12 cellular contexts compared by ENCODE assay signal in genomic region chr1:168921514-168922106, GRCh38.
DNase-seq lines count a peak whose midpoint lies in the region; ATAC-seq, FAIRE-seq and TF ChIP-seq lines count a peak whose summit lies in the region.
"Had no signal": no experiment of that assay in that cellular context is flagged by ENCODE, and none has a peak within 500 bp of the region (broad histone marks: within the 10 kb centered on the region; RNA-seq: fewer than 3 reads in every experiment).

No MANE protein-coding gene starts in this region.

- H2AFZ ChIP-seq in GM12878 (ENCODE audit: control insufficient read depth, low read depth, low read length): peak overlapping the region; percentile 61

- SMC1A ChIA-PET in GM12878 (lab: Charles Lee; ENCODE audit: uncharacterized antibody, unreplicated experiment): interaction anchor here (0.6 to 3.8 kb wide), 13 partner anchors 10 to 179 kb away, joined by 3 to 21 read pairs (median 3); no protein-coding TSS in a partner anchor

- H3K27ac Mint-ChIP-seq in glutamatergic neuron (ENCODE audit: unreplicated experiment): no peak overlapping the region
- H3K27ac Mint-ChIP-seq: T-helper 1 cell treated with Interleukin-12 subunit alpha and Interleukin-12 subunit beta and Interleukin-4 antibody, amounts not matched to agents 30 μg/mL and 1 μg/mL, for 36 hours had no signal

- no peaks in the 10 kb centered on the region for H3K27me3 ChIP-seq in GM12878 (replicated peaks in 1 of 2; ENCODE audit: control insufficient read depth in 2 of 2, insufficient read depth in 2 of 2, low read length in 1 of 2)
- H3K27me3 ChIP-seq: BLaER1 treated with 17β-estradiol and CSF1 and Interleukin-3, amounts not matched to agents 10 nM and 100 nM had no signal

- H3K4me1 ChIP-seq in A549: peaks cover 47% of the 10 kb centered on the region
- peaks cover 5% of the 10 kb centered on the region for H3K4me1 ChIP-seq in GM12878 (ENCODE audit: control insufficient read depth, insufficient read depth, low read length)

- in situ Hi-C loops in GM12878 (cut with MboI): no loop called here

- no peak for TF ChIP-seq EP300 in A549 (IDR thresholded peaks at IDR 0.05)
- TF ChIP-seq EP300 in GM12878 (IDR thresholded peaks at IDR 0.05; ENCODE audit: borderline replicate concordance in 1 of 2, control insufficient read depth in 1 of 2, low read depth in 2 of 2, low read length in 2 of 2): no peak

- no peak overlapping the region for H3K9ac ChIP-seq in GM12878 (ENCODE audit: control insufficient read depth, insufficient read depth, low read length)
- H3K9ac ChIP-seq: BLaER1 treated with 17β-estradiol and CSF1 and Interleukin-3, amounts not matched to agents 10 nM and 100 nM had no signal

- H4K20me1 ChIP-seq in GM12878 (ENCODE audit: control insufficient read depth, insufficient read depth): no peaks in the 10 kb centered on the region
- H4K20me1 ChIP-seq: BLaER1 treated with 17β-estradiol and CSF1 and Interleukin-3, amounts not matched to agents 10 nM and 100 nM had no signal

- H3K4me3 Mint-ChIP-seq in glutamatergic neuron (ENCODE audit: unreplicated experiment): no peak overlapping the region
- H3K4me3 Mint-ChIP-seq: brain; T-helper 1 cell treated with Interleukin-12 subunit alpha and Interleukin-12 subunit beta and Interleukin-4 antibody, amounts not matched to agents 30 μg/mL and 1 μg/mL, for 36 hours had no signal

- 94% methylated on average over 4 of the region's 4 CpGs for WGBS in A549 (ENCODE audit: missing lambda C conversion rate)
- WGBS in GM12878 (ENCODE audit: insufficient coverage, insufficient replicate concordance, low lambda C conversion rate, missing lambda C conversion rate): 22% methylated on average over 4 of the region's 4 CpGs

- no peak for TF ChIP-seq CTCF in A549 (IDR thresholded peaks at IDR 0.05)
- no peak for TF ChIP-seq CTCF in GM12878 (IDR thresholded peaks at IDR 0.05 in 2 of 3, conservative IDR thresholded peaks at IDR 0.05 in 1 of 3; ENCODE audit: control insufficient read depth in 2 of 3, extremely low read depth in 1 of 3, insufficient read depth in 1 of 3, low read depth in 3 of 3, low read length in 3 of 3)
- no peak for TF ChIP-seq CTCF in glutamatergic neuron (IDR thresholded peaks at IDR 0.05; ENCODE audit: partially characterized antibody, unreplicated experiment)

- H3K9me3 Mint-ChIP-seq in glutamatergic neuron (ENCODE audit: unreplicated experiment): no peaks in the 10 kb centered on the region

- FAIRE-seq in A549 (lab: Jason Lieb, UNC): no peak
- peak; percentile 66 for FAIRE-seq in GM12878 (lab: Jason Lieb, UNC)

- ATAC-seq in A549: no peak
- peak; percentile 75 for ATAC-seq in GM19025 (IDR thresholded peaks at IDR 0.05; ENCODE audit: low read depth, unreplicated experiment)
- peak; percentile 74 for ATAC-seq in HG02973 (IDR thresholded peaks at IDR 0.05; ENCODE audit: unreplicated experiment)
- peak; percentile 90 for ATAC-seq in GM12878
- no peak for ATAC-seq in GM21737 (IDR thresholded peaks at IDR 0.05; ENCODE audit: unreplicated experiment)

- DNase-seq in A549 (ENCODE audit: low read depth in 1 of 2, low spot score in 1 of 2): no peak
- DNase-seq in GM12878 (ENCODE audit: low read depth, low spot score): peak; percentile 25
- no peak for DNase-seq in inferior parietal cortex (ENCODE audit: extremely low spot score)
- DNase-seq in NCI-H2081 treated with DMSO at 0.1 percent for 48 hours (lab: John Stamatoyannopoulos, UW): no peak
- no peak for DNase-seq in glutamatergic neuron
- DNase-seq: NCI-H69 had no signal

- RAD21 ChIA-PET in GM12878 (lab: Charles Lee; ENCODE audit: unreplicated experiment): interaction anchor here (1.1 to 1.5 kb wide), 6 partner anchors 88 to 187 kb away, joined by 3 to 7 read pairs (median 4); no protein-coding TSS in a partner anchor

- intact Hi-C loops in GM12878 (cut with micrococcal nuclease; ENCODE audit: unreplicated experiment): loop anchor here (5.0 to 10.0 kb wide), 2 partner anchors 57 to 186 kb away; partner anchors contain the start of gene ATP1B1

- H3K9me3 ChIP-seq in A549: no peaks in the 10 kb centered on the region
- H3K9me3 ChIP-seq in GM12878 (replicated peaks; ENCODE audit: control insufficient read depth, insufficient read depth, low read length): no peaks in the 10 kb centered on the region
- H3K9me3 ChIP-seq: BLaER1 treated with 17β-estradiol and CSF1 and Interleukin-3, amounts not matched to agents 10 nM and 100 nM had no signal

- H3K79me2 ChIP-seq in GM12878 (ENCODE audit: control insufficient read depth, insufficient read depth, low read length): no peaks in the 10 kb centered on the region

- no peaks in the 10 kb centered on the region for H3K36me3 ChIP-seq in GM12878 (ENCODE audit: control insufficient read depth in 2 of 2, insufficient read depth in 2 of 2, low read length in 1 of 2)
- H3K36me3 ChIP-seq: BLaER1 treated with 17β-estradiol and CSF1 and Interleukin-3, amounts not matched to agents 10 nM and 100 nM had no signal

- no peaks in the 10 kb centered on the region for H3K36me3 Mint-ChIP-seq in glutamatergic neuron (ENCODE audit: unreplicated experiment)
- H3K36me3 Mint-ChIP-seq: brain had no signal

- H3K4me1 Mint-ChIP-seq in glutamatergic neuron (ENCODE audit: low read depth, unreplicated experiment): no peaks in the 10 kb centered on the region

- CTCF ChIA-PET in A549 (lab: Yijun Ruan, JAX): no interaction called here
- CTCF ChIA-PET in GM12878 (lab: Yijun Ruan, JAX): interaction anchor here (1.2 to 1.4 kb wide), 2 partner anchors 191 to 213 kb away, joined by 3 to 5 read pairs; no protein-coding TSS in a partner anchor

- POLR2A ChIA-PET in A549 (lab: Yijun Ruan, JAX): no interaction called here
- POLR2A ChIA-PET in GM12878 (lab: Charles Lee): interaction anchor here (1.1 to 1.4 kb wide), 2 partner anchors 88 to 186 kb away, joined by 3 to 4 read pairs; no protein-coding TSS in a partner anchor

- no TSS peak for BruUV-seq in GM12878 (replicated peaks; lab: Mats Ljungman, UMichigan)

- TF ChIP-seq POLR2A in A549 (IDR thresholded peaks at IDR 0.05; ENCODE audit: low read length) (no peak), GM12878 (IDR thresholded peaks at IDR 0.05; ENCODE audit: low read depth, low read length) (no peak)

- H3K4me2 ChIP-seq in A549 (peak overlapping the region; percentile 67), GM12878 (ENCODE audit: control insufficient read depth, insufficient read depth) (peak overlapping the region; percentile 40)

- TF ChIP-seq RAD21 in A549 (conservative IDR thresholded peaks at IDR 0.05 in 1 of 2, IDR thresholded peaks at IDR 0.05 in 1 of 2) (no peak), GM12878 (IDR thresholded peaks at IDR 0.05; ENCODE audit: insufficient read depth, low read depth, low read length) (no peak)

- H3K4me3 ChIP-seq in A549 (no peak overlapping the region), GM12878 (no peak overlapping the region)
- H3K4me3 ChIP-seq: BLaER1 treated with 17β-estradiol and CSF1 and Interleukin-3, amounts not matched to agents 10 nM and 100 nM had no signal

- peak overlapping the region; percentile 66 to 74 for H3K27ac ChIP-seq in A549
- H3K27ac ChIP-seq in GM12878 (ENCODE audit: control insufficient read depth, insufficient read depth): no peak overlapping the region
- H3K27ac ChIP-seq: BLaER1 treated with 17β-estradiol and CSF1 and Interleukin-3, amounts not matched to agents 10 nM and 100 nM had no signal

- H3K27me3 Mint-ChIP-seq in glutamatergic neuron (ENCODE audit: unreplicated experiment): peaks cover 4% of the 10 kb centered on the region
- H3K27me3 Mint-ChIP-seq: brain had no signal

TF ChIP-seq in A549, 52 proteins besides CTCF, POLR2A, EP300 and RAD21 (continues in another document):
- TF ChIP-seq HOXB5 (CRISPR knock-in tag; IDR thresholded peaks at IDR 0.05) (no peak), CHD2 (IDR thresholded peaks at IDR 0.05; ENCODE audit: low read length, partially characterized antibody) (no peak), JUNB (IDR thresholded peaks at IDR 0.05) (no peak), CHD4 (IDR thresholded peaks at IDR 0.05; ENCODE audit: borderline replicate concordance) (no peak)

TF ChIP-seq in GM12878, 131 proteins besides CTCF, POLR2A, EP300 and RAD21 (continues in another document):
- no peak for TF ChIP-seq ZNF217 (IDR thresholded peaks at IDR 0.05)
- TF ChIP-seq MXI1 (IDR thresholded peaks at IDR 0.05; ENCODE audit: low read depth, low read length): 0 out of 2 replicates have a peak, but pooled peaks have one; percentile 18
- TF ChIP-seq, protein P1, sequence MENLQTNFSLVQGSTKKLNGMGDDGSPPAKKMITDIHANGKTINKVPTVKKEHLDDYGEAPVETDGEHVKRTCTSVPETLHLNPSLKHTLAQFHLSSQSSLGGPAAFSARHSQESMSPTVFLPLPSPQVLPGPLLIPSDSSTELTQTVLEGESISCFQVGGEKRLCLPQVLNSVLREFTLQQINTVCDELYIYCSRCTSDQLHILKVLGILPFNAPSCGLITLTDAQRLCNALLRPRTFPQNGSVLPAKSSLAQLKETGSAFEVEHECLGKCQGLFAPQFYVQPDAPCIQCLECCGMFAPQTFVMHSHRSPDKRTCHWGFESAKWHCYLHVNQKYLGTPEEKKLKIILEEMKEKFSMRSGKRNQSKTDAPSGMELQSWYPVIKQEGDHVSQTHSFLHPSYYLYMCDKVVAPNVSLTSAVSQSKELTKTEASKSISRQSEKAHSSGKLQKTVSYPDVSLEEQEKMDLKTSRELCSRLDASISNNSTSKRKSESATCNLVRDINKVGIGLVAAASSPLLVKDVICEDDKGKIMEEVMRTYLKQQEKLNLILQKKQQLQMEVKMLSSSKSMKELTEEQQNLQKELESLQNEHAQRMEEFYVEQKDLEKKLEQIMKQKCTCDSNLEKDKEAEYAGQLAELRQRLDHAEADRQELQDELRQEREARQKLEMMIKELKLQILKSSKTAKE (IDR thresholded peaks at IDR 0.05; ENCODE audit: low read depth, poor library complexity, severe bottlenecking): no peak
- 0 out of 4 replicates have a peak, but pooled peaks of 1 of the 2 experiments have one; percentile 36 for TF ChIP-seq BHLHE40 (IDR thresholded peaks at IDR 0.05; ENCODE audit: borderline replicate concordance in 1 of 2, low read depth in 2 of 2, low read length in 1 of 2)
- TF ChIP-seq SUPT20H (IDR thresholded peaks at IDR 0.05; ENCODE audit: borderline replicate concordance, control insufficient read depth, low read depth, low read length): no peak
- TF ChIP-seq RUNX3 (IDR thresholded peaks at IDR 0.05; ENCODE audit: low read length): peak; percentile 55; the same call in 1 of the 2 replicates
- TF ChIP-seq CEBPB (IDR thresholded peaks at IDR 0.05; ENCODE audit: borderline replicate concordance in 1 of 2, low read depth in 2 of 2, low read length in 2 of 2): no peak

Comparison
In these comparisons a context has a peak if more than half of its experiments do, and no peak if none do; other contexts are left out.
1. ATAC-seq: peak in GM19025 (single experiment), HG02973 (single experiment) and GM12878 (single experiment); none in A549 (0 of 2) and GM21737 (single experiment).